In genomic region chr6:116087437-116088027, GRCh38 we compare ENCODE assay signal across 2 cellular contexts.
TF ChIP-seq lines count a peak whose summit lies in the region.

No MANE protein-coding gene starts in this region.

TF ChIP-seq in SK-N-SH treated with all-trans-retinoic acid at 6 μM for 48 hours, 23 proteins besides CTCF, POLR2A, EP300 and RAD21:
- TF ChIP-seq ESRRG (CRISPR knock-in tag; IDR thresholded peaks at IDR 0.05) (no peak), ZC3H10 (CRISPR knock-in tag; IDR thresholded peaks at IDR 0.05) (no peak), ZNF8 (CRISPR knock-in tag; IDR thresholded peaks at IDR 0.05) (no peak), CREB5 (CRISPR knock-in tag; IDR thresholded peaks at IDR 0.05; ENCODE audit: low read depth) (no peak), TSHZ2 (CRISPR knock-in tag; IDR thresholded peaks at IDR 0.05) (no peak), ISL1 (CRISPR knock-in tag; IDR thresholded peaks at IDR 0.05) (no peak), PPARA (CRISPR knock-in tag; IDR thresholded peaks at IDR 0.05; ENCODE audit: borderline replicate concordance) (no peak), ZNF70 (CRISPR knock-in tag; IDR thresholded peaks at IDR 0.05) (no peak), TCF4 (CRISPR knock-in tag; IDR thresholded peaks at IDR 0.05; ENCODE audit: borderline replicate concordance) (no peak), SNAI2 (CRISPR knock-in tag; IDR thresholded peaks at IDR 0.05) (no peak), CSDC2 (CRISPR knock-in tag; IDR thresholded peaks at IDR 0.05) (no peak), BACH2 (CRISPR knock-in tag; IDR thresholded peaks at IDR 0.05; ENCODE audit: borderline replicate concordance) (no peak), RARB (CRISPR knock-in tag; IDR thresholded peaks at IDR 0.05) (no peak)
TF ChIP-seq in SK-N-SH treated with all-trans-retinoic acid at 6 μM for 48 hours: peak in this region for 0.

TF ChIP-seq in SK-N-SH, 30 proteins besides CTCF, POLR2A, EP300 and RAD21:
- no peak for TF ChIP-seq GABPA (IDR thresholded peaks at IDR 0.05; ENCODE audit: low read depth)
- no peak for TF ChIP-seq ELF1 (IDR thresholded peaks at IDR 0.05)
- TF ChIP-seq USF2 (IDR thresholded peaks at IDR 0.05; ENCODE audit: borderline replicate concordance, low read depth, low read length), result no peak
- no peak for TF ChIP-seq USF1 (IDR thresholded peaks at IDR 0.05; ENCODE audit: borderline replicate concordance, low read depth)
- TF ChIP-seq CHD2 (IDR thresholded peaks at IDR 0.05; ENCODE audit: low read length, partially characterized antibody), result no peak
- TF ChIP-seq GATA2 (CRISPR knock-in tag; IDR thresholded peaks at IDR 0.05), result no peak
- no peak for TF ChIP-seq JUND (IDR thresholded peaks at IDR 0.05)
- no peak for TF ChIP-seq NRF1 (IDR thresholded peaks at IDR 0.05; ENCODE audit: low read depth, low read length)
- no peak for TF ChIP-seq TEAD4 (IDR thresholded peaks at IDR 0.05; ENCODE audit: borderline replicate concordance, insufficient read depth)
- no peak for TF ChIP-seq SIN3A (IDR thresholded peaks at IDR 0.05; ENCODE audit: borderline replicate concordance, low read depth, low read length)
